ENCODE assay signal across 1 cellular context in genomic region chr22:27843441-27843840, GRCh38.
A peak's percentile ranks its signal among the peaks of the same experiment; 100 is the strongest.
TF ChIP-seq lines count a peak whose summit lies in the region.

No MANE protein-coding gene starts in this region.

TF ChIP-seq in HEK293, 187 proteins besides CTCF, POLR2A, EP300 and RAD21 (continued from another document):
- TF ChIP-seq REST (tag by site-specific recombination; IDR thresholded peaks at IDR 0.05) = 0 out of 2 replicates have a peak, but pooled peaks have one; percentile 35
- no peak for TF ChIP-seq ZNF670 (tag by site-specific recombination; IDR thresholded peaks at IDR 0.05; ENCODE audit: low read depth)
